ENCODE assay signal across 14 cellular contexts in the genomic region with DNA sequence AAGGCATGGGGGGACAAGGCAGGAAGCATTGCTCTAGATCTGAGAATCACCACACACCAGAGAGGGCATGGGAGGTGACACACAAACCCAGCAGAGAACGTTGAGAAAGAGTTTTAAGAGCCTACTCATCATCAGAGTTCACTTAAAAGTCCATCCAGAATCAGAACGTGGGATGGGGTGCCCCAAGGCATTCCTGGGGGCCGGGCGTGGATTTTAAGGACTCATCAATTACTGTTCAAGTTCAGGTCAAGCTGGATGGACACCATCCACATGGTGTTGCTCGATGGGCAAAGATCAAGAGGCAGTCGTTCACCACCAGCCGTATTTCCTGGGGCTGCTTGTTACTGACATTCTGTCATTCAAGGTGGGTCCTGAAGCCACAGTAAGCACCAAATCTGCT.
"Had no signal": no experiment of that assay in that cellular context is flagged by ENCODE, and none has a peak within 500 bp of the region (broad histone marks: within the 10 kb centered on the region; RNA-seq: fewer than 3 reads in every experiment).

No MANE protein-coding gene starts in this region.

- DNase-seq: activated CD4-positive, alpha-beta T cell treated with anti-CD3 and anti-CD28 coated beads, Interleukin-2, amount 10 ng/mL, durations not matched to agents 7 days and 5 days; activated CD4-positive, CD25-positive, alpha-beta regulatory T cell; activated effector memory CD4-positive, alpha-beta T cell treated with Interleukin-2 at 50 U/mL for 16 hours; brain microvascular endothelial cell; hypothalamus; mucosa of descending colon; stimulated activated CD4-positive, alpha-beta T cell treated with anti-CD3 and anti-CD28 coated beads, Interleukin-4, amount 100 ng/mL, for 24 hours; thyroid gland; uterus had no signal

- H3K9me3 Mint-ChIP-seq: activated CD4-positive, alpha-beta T cell treated with anti-CD3 and anti-CD28 coated beads, Interleukin-2, amount 10 ng/mL, durations not matched to agents 7 days and 5 days; natural killer cell treated with Interleukin-12 subunit alpha and Interleukin-12 subunit beta and Interleukin-15 and Interleukin-18, amount 100 ng/mL, for 72 hours; T-helper 1 cell treated with Interleukin-12 subunit alpha and Interleukin-12 subunit beta and Interleukin-4 antibody, amounts not matched to agents 30 μg/mL and 1 μg/mL, for 36 hours had no signal

- H3K4me1 Mint-ChIP-seq: activated CD4-positive, alpha-beta T cell treated with anti-CD3 and anti-CD28 coated beads, Interleukin-2, amount 10 ng/mL, durations not matched to agents 7 days and 5 days had no signal

- H3K27ac Mint-ChIP-seq: activated CD4-positive, alpha-beta T cell treated with anti-CD3 and anti-CD28 coated beads, Interleukin-2, amount 10 ng/mL, durations not matched to agents 7 days and 5 days; activated naive CD8-positive, alpha-beta T cell; natural killer cell treated with Interleukin-12 subunit alpha and Interleukin-12 subunit beta and Interleukin-15 and Interleukin-18, amount 100 ng/mL, for 72 hours; T-helper 1 cell treated with Interleukin-12 subunit alpha and Interleukin-12 subunit beta and Interleukin-4 antibody, amounts not matched to agents 30 μg/mL and 1 μg/mL, for 36 hours had no signal

- H3K36me3 ChIP-seq: brain microvascular endothelial cell, thyroid gland, uterus had no signal

- H3K27ac ChIP-seq: brain microvascular endothelial cell, thyroid gland, uterus had no signal

- FAIRE-seq: endometrium had no signal

- H3K27me3 Mint-ChIP-seq: activated naive CD8-positive, alpha-beta T cell had no signal

- H3K27me3 ChIP-seq: brain microvascular endothelial cell, thyroid gland, uterus had no signal

- H3K4me3 ChIP-seq: lung, mucosa of descending colon, thyroid gland, uterus had no signal

- H3K4me1 ChIP-seq: thyroid gland, uterus had no signal

- H3K4me3 Mint-ChIP-seq: activated CD4-positive, alpha-beta T cell treated with anti-CD3 and anti-CD28 coated beads, Interleukin-2, amount 10 ng/mL, durations not matched to agents 7 days and 5 days; activated naive CD8-positive, alpha-beta T cell; natural killer cell treated with Interleukin-12 subunit alpha and Interleukin-12 subunit beta and Interleukin-15 and Interleukin-18, amount 100 ng/mL, for 72 hours; T-helper 1 cell treated with Interleukin-12 subunit alpha and Interleukin-12 subunit beta and Interleukin-4 antibody, amounts not matched to agents 30 μg/mL and 1 μg/mL, for 36 hours had no signal

- H3K36me3 Mint-ChIP-seq: activated naive CD8-positive, alpha-beta T cell; natural killer cell treated with Interleukin-12 subunit alpha and Interleukin-12 subunit beta and Interleukin-15 and Interleukin-18, amount 100 ng/mL, for 72 hours had no signal

- ATAC-seq: natural killer cell treated with Interleukin-12 subunit alpha and Interleukin-12 subunit beta and Interleukin-15 and Interleukin-18, amount 100 ng/mL, for 72 hours had no signal

- H3K9me3 ChIP-seq: mucosa of descending colon, thyroid gland, uterus had no signal
